ENCODE assay signal across 18 cellular contexts in the genomic region with DNA sequence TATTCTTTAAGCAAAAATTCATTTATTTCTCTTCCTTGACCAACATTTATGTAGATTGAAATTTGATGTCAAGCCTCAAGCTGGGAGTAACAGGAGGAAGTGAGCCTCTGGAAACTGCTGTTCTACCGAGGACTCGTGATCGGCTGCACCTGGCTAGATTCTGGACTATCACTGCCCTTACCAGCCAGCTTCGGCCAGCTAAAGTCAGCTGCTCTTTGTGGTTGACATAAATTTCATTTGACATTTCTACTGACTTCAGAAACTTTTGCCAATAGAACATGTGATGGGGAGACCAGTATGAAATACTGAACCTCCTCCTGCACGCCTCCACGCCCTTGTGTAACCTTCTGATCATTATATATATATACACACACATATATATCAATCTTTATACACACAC.
"Had no signal": no experiment of that assay in that cellular context is flagged by ENCODE, and none has a peak within 500 bp of the region (broad histone marks: within the 10 kb centered on the region; RNA-seq: fewer than 3 reads in every experiment).

No MANE protein-coding gene starts in this region.

- ATAC-seq: effector memory CD8-positive, alpha-beta T cell; left lobe of liver; naive thymus-derived CD4-positive, alpha-beta T cell; stimulated activated naive CD8-positive, alpha-beta T cell treated with anti-CD3 and anti-CD28 coated beads, Interleukin-15, amount 100 ng/mL, for 72 hours had no signal

- DNase-seq: activated CD4-positive, alpha-beta T cell treated with anti-CD3 and anti-CD28 coated beads for 1 hour; activated CD4-positive, alpha-beta T cell treated with anti-CD3 and anti-CD28 coated beads, Interleukin-2, amount 50 U/mL, for 48 hours; activated naive CD4-positive, alpha-beta T cell; activated naive CD8-positive, alpha-beta T cell treated with anti-CD3 and anti-CD28 coated beads for 36 hours; amniotic stem cell; effector memory CD8-positive, alpha-beta T cell; naive thymus-derived CD4-positive, alpha-beta T cell; stimulated activated CD4-positive, alpha-beta T cell treated with anti-CD3 and anti-CD28 coated beads, Interleukin-2, amount 100 ng/mL, for 48 hours; stimulated activated naive CD8-positive, alpha-beta T cell treated with anti-CD3 and anti-CD28 coated beads, Interleukin-15, amount 100 ng/mL, for 72 hours; SW 1271; T-helper 2 cell; testis; upper lobe of left lung; WERI-Rb-1 had no signal

- H3K27me3 ChIP-seq: cardiac muscle cell, foreskin keratinocyte, testis, upper lobe of left lung had no signal

- H3K36me3 ChIP-seq: cardiac muscle cell, upper lobe of left lung, WERI-Rb-1 had no signal

- H3K27ac ChIP-seq: cardiac muscle cell, foreskin keratinocyte, parathyroid adenoma, testis, upper lobe of left lung, WERI-Rb-1 had no signal

- H3K79me2 ChIP-seq: parathyroid adenoma had no signal

- H3K4me1 ChIP-seq: parathyroid adenoma, testis had no signal

- H3K9me3 ChIP-seq: testis, upper lobe of left lung had no signal

- H3K4me3 ChIP-seq: cardiac muscle cell, testis, upper lobe of left lung had no signal

- H3K9ac ChIP-seq: parathyroid adenoma had no signal
